In the genomic region with DNA sequence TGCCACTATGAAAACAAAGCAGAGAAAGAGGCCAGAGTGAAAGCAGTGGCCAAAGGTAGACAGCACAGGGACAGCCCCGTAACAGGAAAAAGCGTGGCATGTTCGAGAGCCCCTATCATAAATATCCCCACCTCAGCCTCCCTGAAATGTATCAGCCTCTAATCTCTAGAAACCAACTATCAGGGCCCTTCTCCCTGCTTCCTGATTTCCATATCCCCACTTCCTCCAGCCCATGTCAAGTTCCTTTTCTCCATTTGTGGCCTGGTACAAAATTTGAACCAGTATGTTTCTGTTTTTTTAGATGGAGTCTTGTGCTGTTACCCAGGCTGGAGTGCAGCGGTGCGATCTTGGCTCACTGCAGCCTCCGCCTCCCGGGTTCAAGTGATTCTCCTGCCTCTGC, we compare ENCODE assay signal across 16 cellular contexts.
"Had no signal": no experiment of that assay in that cellular context is flagged by ENCODE, and none has a peak within 500 bp of the region (broad histone marks: within the 10 kb centered on the region; RNA-seq: fewer than 3 reads in every experiment).

No MANE protein-coding gene starts in this region.

- DNase-seq: activated CD4-positive, alpha-beta T cell treated with anti-CD3 and anti-CD28 coated beads for 36 hours; activated CD4-positive, alpha-beta T cell treated with anti-CD3 and anti-CD28 coated beads, Interleukin-2, amount 50 U/mL, for 4 hours; activated CD4-positive, CD25-positive, alpha-beta regulatory T cell; activated naive CD4-positive, alpha-beta T cell; activated T-cell treated with anti-CD3 and anti-CD28 coated beads for 4 hours; activated T-cell treated with anti-CD3 and anti-CD28 coated beads, Interleukin-2, amount 50 U/mL, for 72 hours; endodermal cell; foreskin keratinocyte; heart left ventricle; hypothalamus; naive thymus-derived CD4-positive, alpha-beta T cell; ovary; right lobe of liver; stimulated activated CD4-positive, alpha-beta T cell treated with anti-CD3 and anti-CD28 coated beads, Interleukin-4, amount 100 ng/mL, for 1 hour; stimulated activated naive CD8-positive, alpha-beta T cell treated with anti-CD3 and anti-CD28 coated beads, Interleukin-15, Interleukin-2, amounts not matched to agents 100 U/mL and 50 U/mL, for 24 hours; trophoblast cell had no signal
